Comparison of ENCODE assay signal across 8 cellular contexts in the genomic region with DNA sequence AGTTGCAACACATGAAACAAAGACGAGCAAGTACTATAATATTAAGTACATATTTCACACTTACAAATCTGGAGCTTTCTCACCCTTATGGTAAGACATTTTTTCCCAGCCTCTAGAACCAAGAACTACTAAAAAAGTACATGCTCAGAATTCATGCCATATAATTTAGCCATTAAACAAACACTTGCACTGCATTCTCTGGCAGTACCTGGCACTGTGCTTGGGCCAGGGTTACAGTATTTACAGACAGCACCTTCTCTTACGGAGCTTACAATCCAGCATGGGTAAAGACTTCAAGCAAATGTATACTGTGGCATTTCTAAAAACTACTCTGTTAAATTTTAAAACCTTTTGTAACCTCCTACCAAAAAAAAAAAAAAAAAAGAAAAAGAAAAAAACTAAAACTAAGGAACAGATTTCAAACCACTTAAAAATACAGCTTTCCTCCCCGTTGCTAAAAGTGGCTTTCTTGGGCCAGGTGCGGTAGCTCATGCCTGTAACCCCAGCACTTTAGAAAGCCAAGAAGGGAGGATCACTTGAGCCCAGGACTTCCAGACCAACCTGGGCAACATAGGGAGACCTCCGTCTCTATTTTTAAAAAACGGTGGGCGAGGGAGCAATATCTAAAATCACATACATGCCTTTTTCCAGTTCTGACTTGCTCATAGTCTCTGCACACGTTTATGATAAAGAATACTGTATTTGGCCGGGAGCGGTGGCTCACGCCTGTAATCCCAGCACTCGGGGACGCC. TPM values are rescaled to one million over a fixed set of nuclear protein-coding genes. Genes with fewer than 3 reads are reported as not detected.
DNase-seq lines count a peak whose midpoint lies in the region; FAIRE-seq and TF ChIP-seq lines count a peak whose summit lies in the region.

No MANE protein-coding gene starts in this region.

- BruUV-seq in A673 (replicated peaks; lab: Mats Ljungman, UMichigan) (TSS peak; percentile 41), endothelial cell of umbilical vein (replicated peaks; lab: Mats Ljungman, UMichigan) (TSS peak; percentile 35)

- H3K9me2 ChIP-seq in neural cell (ENCODE audit: insufficient read depth, low read length) = no peaks in the 10 kb centered on the region

- no peak for TF ChIP-seq CTCF in A673 (conservative IDR thresholded peaks at IDR 0.05; ENCODE audit: low read depth, low read length)
- TF ChIP-seq CTCF in endothelial cell of umbilical vein (IDR thresholded peaks at IDR 0.05; ENCODE audit: extremely low read depth in 1 of 2, insufficient read depth in 1 of 2, low read depth in 1 of 2, low read length in 2 of 2) = no peak
- no peak for TF ChIP-seq CTCF in neural cell (IDR thresholded peaks at IDR 0.05; ENCODE audit: poor library complexity, severe bottlenecking)

- H3K79me2 ChIP-seq in endothelial cell of umbilical vein (ENCODE audit: control insufficient read depth, insufficient read depth, low read length) (no peaks in the 10 kb centered on the region), neural cell (replicated peaks; ENCODE audit: insufficient read depth, low read length) (peaks cover 12% of the 10 kb centered on the region)

- H3K36me3 ChIP-seq in A673 (ENCODE audit: insufficient read depth, low read length, poor library complexity, severe bottlenecking) = no peaks in the 10 kb centered on the region
- no peaks in the 10 kb centered on the region for H3K36me3 ChIP-seq in endothelial cell of umbilical vein (ENCODE audit: control insufficient read depth in 2 of 2, extremely low read depth in 1 of 2, insufficient read depth in 2 of 2, low read length in 2 of 2)
- no peaks in the 10 kb centered on the region for H3K36me3 ChIP-seq in neural cell (ENCODE audit: insufficient read depth, low read length)

- H3K27ac ChIP-seq in A673 (ENCODE audit: low read depth, low read length, poor library complexity, severe bottlenecking) (peak overlapping the region; percentile 33), endothelial cell of umbilical vein (ENCODE audit: insufficient read depth, low read depth, low read length) (no peak overlapping the region), neural cell (ENCODE audit: low read length) (peak overlapping the region; percentile 42)

- no peak for TF ChIP-seq EP300 in neural cell (conservative IDR thresholded peaks at IDR 0.05; ENCODE audit: poor library complexity, severe bottlenecking)

- FAIRE-seq in GM18507 (lab: Jason Lieb, UNC) (peak; percentile 5), endothelial cell of umbilical vein (lab: Jason Lieb, UNC) (no peak)

- POLR2A ChIA-PET in A673 (lab: Charles Lee; ENCODE audit: low non-redundant PET) = no interaction called here
- POLR2A ChIA-PET in endothelial cell of umbilical vein (lab: Charles Lee) = interaction anchor here (0.6 kb wide), 1 partner anchor 47 kb away, joined by 3 read pairs; no protein-coding TSS in a partner anchor

- CTCF ChIA-PET in A673 (lab: Charles Lee) = interaction anchor here (0.7 to 2.2 kb wide), 5 partner anchors 8 to 56 kb away, joined by 3 to 13 read pairs (median 4); no protein-coding TSS in a partner anchor
- CTCF ChIA-PET in endothelial cell of umbilical vein (lab: Charles Lee) = interaction anchor here (0.7 to 6.7 kb wide), 17 partner anchors 9 to 415 kb away, joined by 3 to 121 read pairs (median 11); no protein-coding TSS in a partner anchor

- H3K4me1 ChIP-seq in A673 (ENCODE audit: insufficient read depth, low read length, poor library complexity, severe bottlenecking) (peaks cover 3% of the 10 kb centered on the region), endothelial cell of umbilical vein (ENCODE audit: control insufficient read depth, extremely low read depth, insufficient read depth, low read length) (peaks cover 4% of the 10 kb centered on the region)

- TF ChIP-seq POLR2A in endothelial cell of umbilical vein (IDR thresholded peaks at IDR 0.05; ENCODE audit: low read depth, low read length) = no peak

- dilution Hi-C loops in endothelial cell of umbilical vein (cut with MboI; ENCODE audit: extremely low pct_ligation_motif_present, low sequenced_read_pairs) = no loop called here

- H3K9me1 ChIP-seq in endothelial cell of umbilical vein (replicated peaks; ENCODE audit: control insufficient read depth, extremely low read depth, insufficient read depth, low read length) = no peaks in the 10 kb centered on the region

- no peaks in the 10 kb centered on the region for H3K9me3 ChIP-seq in A673 (ENCODE audit: low read depth, low read length, poor library complexity, severe bottlenecking)
- H3K9me3 ChIP-seq in endothelial cell of umbilical vein (replicated peaks; ENCODE audit: control insufficient read depth, insufficient read depth, low read length) = no peaks in the 10 kb centered on the region
- H3K9me3 ChIP-seq in neural cell (ENCODE audit: low read length) = no peaks in the 10 kb centered on the region

- H3K4me2 ChIP-seq in endothelial cell of umbilical vein (ENCODE audit: insufficient read depth, low read length) (peak overlapping the region; percentile 71), neural cell (ENCODE audit: low read length) (peak overlapping the region; percentile 84)

- intact Hi-C loops in A673 (cut with micrococcal nuclease; ENCODE audit: unreplicated experiment) = loop anchor here (2.0 kb wide), 2 partner anchors 51 to 339 kb away; no protein-coding TSS in a partner anchor
- intact Hi-C loops in endothelial cell of umbilical vein (cut with micrococcal nuclease) = loop anchor here (1.0 to 5.0 kb wide), 3 partner anchors 38 to 415 kb away; no protein-coding TSS in a partner anchor

- H4K20me1 ChIP-seq in endothelial cell of umbilical vein (replicated peaks; ENCODE audit: control insufficient read depth, extremely low read depth, insufficient read depth, low read length) (no peaks in the 10 kb centered on the region), neural cell (ENCODE audit: insufficient read depth) (no peaks in the 10 kb centered on the region)

- H3K27me3 ChIP-seq in A673 (replicated peaks; ENCODE audit: insufficient read depth, low read depth, low read length, poor library complexity) (no peaks in the 10 kb centered on the region), endothelial cell of umbilical vein (ENCODE audit: control insufficient read depth in 2 of 2, insufficient read depth in 2 of 2, low read length in 2 of 2) (no peaks in the 10 kb centered on the region), neural cell (ENCODE audit: insufficient read depth, low read depth, low read length) (no peaks in the 10 kb centered on the region)

- H3K9ac ChIP-seq in endothelial cell of umbilical vein (replicated peaks; ENCODE audit: extremely low read depth, insufficient read depth, low read length) (peak overlapping the region; percentile 52), neural cell (ENCODE audit: low read length) (peak overlapping the region; percentile 77)

- H3K4me3 ChIP-seq in A673 (ENCODE audit: low read depth, low read length, poor library complexity, severe bottlenecking) (peak overlapping the region; percentile 81), endothelial cell of umbilical vein (replicated peaks in 1 of 3; ENCODE audit: insufficient read depth in 1 of 3, low read depth in 1 of 3, low read length in 3 of 3) (peak overlapping the region; percentile 25 to 68 (median 58)), neural cell (ENCODE audit: low read length) (peak overlapping the region; percentile 92)

- H3F3A ChIP-seq in neural cell (ENCODE audit: insufficient read depth, low read length, poor library complexity, severe bottlenecking) = no peaks in the 10 kb centered on the region

- H2AFZ ChIP-seq in endothelial cell of umbilical vein (ENCODE audit: low read depth, low read length) (peak overlapping the region; percentile 53), neural cell (ENCODE audit: low read depth, low read length) (peak overlapping the region; percentile 45)

- no peak for TF ChIP-seq RAD21 in neural cell (conservative IDR thresholded peaks at IDR 0.05)

- DNase-seq in A673 (ENCODE audit: low spot score) = peak; percentile 36
- no peak for DNase-seq in GM18507 (ENCODE audit: extremely low spot score, insufficient read length, low read depth)
- peak; percentile 51 for DNase-seq in RKO (ENCODE audit: low spot score)
- DNase-seq in endothelial cell of umbilical vein (ENCODE audit: low read depth, low spot score) = peak; percentile 37
- no peak for DNase-seq in SIG-M5 treated with dmso at 0.1 percent for 504 hours (lab: John Stamatoyannopoulos, UW; ENCODE audit: unreplicated experiment)
- no peak for DNase-seq in SIG-M5 (lab: John Stamatoyannopoulos, UW)
- DNase-seq in hippocampal formation (lab: John Stamatoyannopoulos, UW) = no peak

TF ChIP-seq in endothelial cell of umbilical vein, 7 proteins besides CTCF, POLR2A, EP300 and RAD21 (continues in another document):
- no peak for TF ChIP-seq EZH2 (IDR thresholded peaks at IDR 0.05; ENCODE audit: borderline replicate concordance, low read depth, low read length, severe bottlenecking)

TF ChIP-seq in neural cell, 6 proteins besides CTCF, POLR2A, EP300 and RAD21:
- TF ChIP-seq MXI1 (conservative IDR thresholded peaks at IDR 0.05; ENCODE audit: poor library complexity, severe bottlenecking) = no peak
- TF ChIP-seq TAF1 (IDR thresholded peaks at IDR 0.05; ENCODE audit: low read depth) = no peak

RNA-seq across cellular contexts. Expression of gene GNPTAB, which starts 0.9 kb away (rescaled TPM):
- total RNA-seq in A673 (2021) (19.9 and 21.7 TPM in 2 replicates), endothelial cell of umbilical vein (39.2 and 39.5 TPM in 2 replicates)
- polyA plus RNA-seq in endothelial cell of umbilical vein (14.7 and 15.6 TPM in 2 replicates), neural cell (80.0 and 87.2 TPM in 2 replicates)
- polyA plus RNA-seq in endothelial cell of umbilical vein (2011; cell fraction: cytosol; rRNA removed) = 17.6 and 17.7 TPM in 2 replicates
- 21.3 and 25.8 TPM in 2 replicates for polyA plus RNA-seq in endothelial cell of umbilical vein (2011; cell fraction: nucleus; rRNA removed)
- polyA plus RNA-seq in endothelial cell of umbilical vein (2012) = 33.9 and 36.8 TPM in 2 replicates
- polyA minus RNA-seq in endothelial cell of umbilical vein (51.0 and 53.7 TPM in 2 replicates), neural cell (140 and 155 TPM in 2 replicates)
- polyA minus RNA-seq in endothelial cell of umbilical vein (2011; cell fraction: cytosol; rRNA and poly(A)+ RNA removed) = 16.7 TPM
- polyA minus RNA-seq in endothelial cell of umbilical vein (2011; cell fraction: nucleus; rRNA and poly(A)+ RNA removed) = 24.0 and 32.3 TPM in 2 replicates

RNA-seq across cellular contexts. Expression of gene DRAM1, which starts 47.6 kb away (rescaled TPM):
- total RNA-seq in A673 (2021) = 10.3 and 10.5 TPM in 2 replicates
- total RNA-seq in endothelial cell of umbilical vein = 42.4 and 46.3 TPM in 2 replicates
- 24.6 and 26.3 TPM in 2 replicates for polyA plus RNA-seq in endothelial cell of umbilical vein
- polyA plus RNA-seq in endothelial cell of umbilical vein (2011; cell fraction: cytosol; rRNA removed) = 29.8 and 30.4 TPM in 2 replicates
- polyA plus RNA-seq in endothelial cell of umbilical vein (2011; cell fraction: nucleus; rRNA removed) = 15.7 and 18.7 TPM in 2 replicates
- 49.9 and 52.5 TPM in 2 replicates for polyA plus RNA-seq in endothelial cell of umbilical vein (2012)
- 39.5 and 41.8 TPM in 2 replicates for polyA minus RNA-seq in endothelial cell of umbilical vein
- 24.2 TPM for polyA minus RNA-seq in endothelial cell of umbilical vein (2011; cell fraction: cytosol; rRNA and poly(A)+ RNA removed)
- polyA minus RNA-seq in endothelial cell of umbilical vein (2011; cell fraction: nucleus; rRNA and poly(A)+ RNA removed) = 20.3 and 26.5 TPM in 2 replicates
- 0.17 TPM in 1 of 2 replicates, not detected in the other for polyA plus RNA-seq in neural cell
- 0.24 TPM in 1 of 2 replicates, not detected in the other for polyA minus RNA-seq in neural cell

Comparison
In these comparisons a context has a peak if more than half of its experiments do, and no peak if none do; other contexts are left out.
1. DNase-seq: peak in A673 (single experiment), RKO (single experiment) and endothelial cell of umbilical vein (single experiment); none in GM18507 (single experiment), SIG-M5 treated with dmso at 0.1 percent for 504 hours (single experiment), SIG-M5 (single experiment) and hippocampal formation (0 of 2).
2. Peak in every context shown above with its lines, with median percentiles within 50 percentile points of each other: H3K4me3 ChIP-seq.